In genomic region chr3:142863965-142864924, GRCh38 we compare ENCODE assay signal across 14 cellular contexts. TPM values are rescaled to one million over a fixed set of nuclear protein-coding genes. Genes with fewer than 3 reads are reported as not detected.
A peak's percentile ranks its signal among the peaks of the same experiment; 100 is the strongest.
DNase-seq lines count a peak whose midpoint lies in the region; ATAC-seq, FAIRE-seq and TF ChIP-seq lines count a peak whose summit lies in the region.
"Had no signal": no experiment of that assay in that cellular context is flagged by ENCODE, and none has a peak within 500 bp of the region (broad histone marks: within the 10 kb centered on the region; RNA-seq: fewer than 3 reads in every experiment).

No MANE protein-coding gene starts in this region.

- H3K27me3 ChIP-seq in HUES6 (ENCODE audit: control insufficient read depth, insufficient read depth, low read length), result no peaks in the 10 kb centered on the region
- no peaks in the 10 kb centered on the region for H3K27me3 ChIP-seq in PC-3 (ENCODE audit: low read length)
- H3K27me3 ChIP-seq: BLaER1 had no signal

- ATAC-seq in PC-3 (no peak), GM21576 (IDR thresholded peaks at IDR 0.05; ENCODE audit: unreplicated experiment) (no peak), GM18873 (IDR thresholded peaks at IDR 0.05; ENCODE audit: low FRiP score, unreplicated experiment) (no peak)
- ATAC-seq: stimulated activated naive B cell treated with anti-CD40 and anti-IgM and Interleukin-4, amounts not matched to agents 10 μg/mL and 1 μg/mL and 100 μg/mL, for 72 hours had no signal

- no peaks in the 10 kb centered on the region for H3K9me2 ChIP-seq in PC-3 (replicated peaks; ENCODE audit: low read length)

- POLR2A ChIA-PET in PC-3 (lab: Charles Lee; ENCODE audit: unreplicated experiment), result no interaction called here

- no peak for TF ChIP-seq CTCF in D721Med (IDR thresholded peaks at IDR 0.05; ENCODE audit: insufficient read depth, missing control alignments)
- no peak for TF ChIP-seq CTCF in PC-3 (conservative IDR thresholded peaks at IDR 0.05; ENCODE audit: low read depth, low read length)
- no peak for TF ChIP-seq CTCF in Calu3 (IDR thresholded peaks at IDR 0.05; ENCODE audit: unreplicated experiment)

- BruUV-seq in PC-3 (replicated peaks; lab: Mats Ljungman, UMichigan) (no TSS peak), Calu3 (replicated peaks; lab: Mats Ljungman, UMichigan) (no TSS peak)

- FAIRE-seq in D721Med (lab: Jason Lieb, UNC), result peak; percentile 46

- H4K20me1 ChIP-seq in PC-3 (ENCODE audit: low read length), result no peaks in the 10 kb centered on the region
- H4K20me1 ChIP-seq: BLaER1 had no signal

- DNase-seq in D721Med (ENCODE audit: insufficient read length, low spot score) (no peak), PC-3 (no peak), epithelial cell of prostate (ENCODE audit: low read depth, low spot score) (no peak), SW 1271 (lab: John Stamatoyannopoulos, UW) (no peak), Calu3 (no peak)
- DNase-seq: activated CD4-positive, alpha-beta T cell treated with anti-CD3 and anti-CD28 coated beads, Interleukin-2, amount 10 ng/mL, durations not matched to agents 7 days and 5 days; activated effector memory CD4-positive, alpha-beta T cell treated with anti-CD3 and anti-CD28 coated beads, Interleukin-2, amount 50 U/mL, for 16 hours; MM.1S; posterior cingulate gyrus; stimulated activated naive B cell treated with anti-CD40 and anti-IgM and Interleukin-4, amounts not matched to agents 10 μg/mL and 1 μg/mL and 100 μg/mL, for 72 hours had no signal

- CTCF ChIA-PET in PC-3 (lab: Charles Lee) (no interaction called here), Calu3 (lab: Charles Lee) (interaction anchor here (0.5 to 0.7 kb wide), 3 partner anchors 54 to 1841 kb away, joined by 3 read pairs; no protein-coding TSS in a partner anchor)

- H3K4me2 ChIP-seq in PC-3 (ENCODE audit: low read length), result peak overlapping the region; percentile 62

- H3K36me3 ChIP-seq in HUES6 (ENCODE audit: control insufficient read depth, insufficient read depth, low read length), result no peaks in the 10 kb centered on the region
- H3K36me3 ChIP-seq in PC-3 (ENCODE audit: low read depth, low read length), result no peaks in the 10 kb centered on the region
- H3K36me3 ChIP-seq: BLaER1 had no signal

- H3K79me2 ChIP-seq in PC-3 (ENCODE audit: low read length), result no peaks in the 10 kb centered on the region

- no peak overlapping the region for H3K4me3 Mint-ChIP-seq in Calu3 (ENCODE audit: low read depth, unreplicated experiment)
- H3K4me3 Mint-ChIP-seq: activated CD4-positive, alpha-beta T cell treated with anti-CD3 and anti-CD28 coated beads, Interleukin-2, amount 10 ng/mL, durations not matched to agents 7 days and 5 days; stimulated activated naive B cell treated with anti-CD40 and anti-IgM and Interleukin-4, amounts not matched to agents 10 μg/mL and 1 μg/mL and 100 μg/mL, for 72 hours had no signal

- H2AFZ ChIP-seq in PC-3 (ENCODE audit: low read length), result no peak overlapping the region

- H3K4me3 ChIP-seq in HUES6 (ENCODE audit: low read depth, low read length), result peak overlapping the region; percentile 14; the same call in 1 of the 2 replicates
- H3K4me3 ChIP-seq in PC-3 (ENCODE audit: low read length), result no peak overlapping the region
- H3K4me3 ChIP-seq: BLaER1 had no signal

- H3F3A ChIP-seq in PC-3 (ENCODE audit: low read length, unreplicated experiment), result no peaks in the 10 kb centered on the region

- no peaks in the 10 kb centered on the region for H3K9me3 Mint-ChIP-seq in Calu3 (ENCODE audit: low read depth, unreplicated experiment)
- H3K9me3 Mint-ChIP-seq: activated CD4-positive, alpha-beta T cell treated with anti-CD3 and anti-CD28 coated beads, Interleukin-2, amount 10 ng/mL, durations not matched to agents 7 days and 5 days; stimulated activated naive B cell treated with anti-CD40 and anti-IgM and Interleukin-4, amounts not matched to agents 10 μg/mL and 1 μg/mL and 100 μg/mL, for 72 hours had no signal

- intact Hi-C loops in PC-3 (cut with micrococcal nuclease), result no loop called here
- intact Hi-C loops in Calu3 (cut with micrococcal nuclease; ENCODE audit: unreplicated experiment), result no loop called here

- H3K9me3 ChIP-seq in HUES6 (ENCODE audit: control insufficient read depth, insufficient read depth, low read depth, low read length) (no peaks in the 10 kb centered on the region), PC-3 (ENCODE audit: low read length) (no peaks in the 10 kb centered on the region)
- H3K9me3 ChIP-seq: BLaER1 had no signal

- peaks cover 49% of the 10 kb centered on the region for H3K4me1 ChIP-seq in HUES6 (ENCODE audit: control insufficient read depth, insufficient read depth, low read length)
- H3K4me1 ChIP-seq in PC-3 (ENCODE audit: insufficient read depth, low read length), result peaks cover 14% of the 10 kb centered on the region

- H3K27me3 Mint-ChIP-seq in Calu3 (ENCODE audit: unreplicated experiment), result peaks cover 7% of the 10 kb centered on the region

- peak overlapping the region; percentile 72; the same call in 1 of the 2 replicates for H3K27ac ChIP-seq in HUES6 (ENCODE audit: low read depth, low read length)
- no peak overlapping the region for H3K27ac ChIP-seq in PC-3 (ENCODE audit: low read length)
- peak overlapping the region; percentile 50 for H3K27ac ChIP-seq in epithelial cell of prostate
- H3K27ac ChIP-seq: BLaER1 had no signal

- H3K9ac ChIP-seq in HUES6 (ENCODE audit: low read length), result peak overlapping the region; percentile 22
- H3K9ac ChIP-seq in PC-3 (ENCODE audit: low read length), result no peak overlapping the region
- H3K9ac ChIP-seq: BLaER1 had no signal

- H3K27ac Mint-ChIP-seq in Calu3 (ENCODE audit: unreplicated experiment), result no peak overlapping the region
- H3K27ac Mint-ChIP-seq: activated CD4-positive, alpha-beta T cell treated with anti-CD3 and anti-CD28 coated beads, Interleukin-2, amount 10 ng/mL, durations not matched to agents 7 days and 5 days; stimulated activated naive B cell treated with anti-CD40 and anti-IgM and Interleukin-4, amounts not matched to agents 10 μg/mL and 1 μg/mL and 100 μg/mL, for 72 hours had no signal

- H3K36me3 Mint-ChIP-seq in Calu3 (ENCODE audit: insufficient read depth, unreplicated experiment), result no peaks in the 10 kb centered on the region
- H3K36me3 Mint-ChIP-seq: stimulated activated naive B cell treated with anti-CD40 and anti-IgM and Interleukin-4, amounts not matched to agents 10 μg/mL and 1 μg/mL and 100 μg/mL, for 72 hours had no signal

- H3K4me1 Mint-ChIP-seq in Calu3 (ENCODE audit: low read depth, unreplicated experiment), result peaks cover 17% of the 10 kb centered on the region
- H3K4me1 Mint-ChIP-seq: stimulated activated naive B cell treated with anti-CD40 and anti-IgM and Interleukin-4, amounts not matched to agents 10 μg/mL and 1 μg/mL and 100 μg/mL, for 72 hours had no signal

RNA-seq across cellular contexts. Expression of gene PCOLCE2, which starts 24.6 kb away (rescaled TPM):
- total RNA-seq in PC-3 (2014; rRNA removed) (17.3 and 23.9 TPM in 2 replicates), Calu3 (2022) (5.6 and 9.6 TPM in 2 replicates)
- total RNA-seq: activated CD4-positive, alpha-beta T cell treated with anti-CD3 and anti-CD28 coated beads, Interleukin-2, amount 10 ng/mL, durations not matched to agents 7 days and 5 days had no signal
